In the genomic region with DNA sequence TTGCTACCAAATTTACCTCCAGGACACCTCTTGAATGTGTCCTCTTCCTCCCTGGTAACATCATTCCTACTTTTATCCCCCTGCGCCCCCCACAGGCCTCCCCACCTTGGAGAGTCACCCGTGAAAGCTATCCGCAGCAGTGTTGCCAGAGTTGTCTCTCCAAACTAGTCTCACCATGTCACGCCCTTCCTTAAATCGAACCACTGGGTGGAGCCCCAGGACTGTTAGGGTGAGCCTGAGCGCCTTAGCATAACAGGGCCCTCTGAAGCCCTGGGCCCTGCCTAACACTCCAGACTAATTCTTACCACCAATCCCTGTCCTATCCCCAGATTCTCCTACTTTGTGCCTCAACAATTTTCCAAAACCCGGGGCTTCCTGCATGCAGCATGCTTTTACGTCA, we compare ENCODE assay signal across 1 cellular context.
TF ChIP-seq lines count a peak whose summit lies in the region.

No MANE protein-coding gene starts in this region.

TF ChIP-seq in H1, 55 proteins besides CTCF, POLR2A, EP300 and RAD21:
- TF ChIP-seq KDM1A (IDR thresholded peaks at IDR 0.05; ENCODE audit: borderline replicate concordance, low read length) = no peak
- TF ChIP-seq POU5F1 (IDR thresholded peaks at IDR 0.05; ENCODE audit: low read depth, low read length) = no peak
- no peak for TF ChIP-seq PHF8 (conservative IDR thresholded peaks at IDR 0.05; ENCODE audit: low read depth, low read length)
- TF ChIP-seq, protein P1, sequence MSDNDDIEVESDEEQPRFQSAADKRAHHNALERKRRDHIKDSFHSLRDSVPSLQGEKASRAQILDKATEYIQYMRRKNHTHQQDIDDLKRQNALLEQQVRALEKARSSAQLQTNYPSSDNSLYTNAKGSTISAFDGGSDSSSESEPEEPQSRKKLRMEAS (IDR thresholded peaks at IDR 0.05) = no peak
- TF ChIP-seq CBX8 (IDR thresholded peaks at IDR 0.05; ENCODE audit: borderline replicate concordance, low read depth, low read length) = no peak
